Comparison of ENCODE assay signal across 28 cellular contexts in the genomic region with DNA sequence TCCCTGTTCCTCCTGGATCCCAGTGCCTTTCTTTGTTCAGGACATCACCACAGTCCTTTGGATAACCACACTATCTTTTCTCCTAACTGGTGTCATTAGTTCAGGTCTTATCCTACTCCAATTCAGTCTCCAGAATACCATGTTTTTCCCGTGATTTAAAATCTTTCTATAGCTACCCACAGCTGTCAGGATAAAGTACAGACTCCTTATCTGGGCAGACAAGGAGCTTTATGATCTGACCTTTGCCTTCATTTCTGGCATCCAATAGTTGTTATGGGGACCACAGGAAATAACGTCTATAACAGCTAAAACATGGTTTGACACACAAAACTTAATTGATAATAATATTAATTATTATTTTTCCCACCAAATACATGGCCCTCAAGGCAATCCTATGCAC.
"Had no signal": no experiment of that assay in that cellular context is flagged by ENCODE, and none has a peak within 500 bp of the region (broad histone marks: within the 10 kb centered on the region; RNA-seq: fewer than 3 reads in every experiment).

No MANE protein-coding gene starts in this region.

- H3K27me3 ChIP-seq: ascending aorta, breast epithelium had no signal

- H3K36me3 ChIP-seq: ascending aorta, breast epithelium had no signal

- H3K9me3 ChIP-seq: ascending aorta, breast epithelium had no signal

- H3K4me3 ChIP-seq: ascending aorta, breast epithelium, coronary artery had no signal

- H3K4me1 ChIP-seq: breast epithelium had no signal

- ATAC-seq: activated naive CD4-positive, alpha-beta T cell treated with anti-CD3 and anti-CD28 coated beads, Interleukin-2, amount 50 U/mL, for 72 hours; activated T-cell treated with anti-CD3 and anti-CD28 coated beads, Interleukin-2, amount 50 U/mL, for 72 hours; effector memory CD8-positive, alpha-beta T cell; T-cell; WTC11 had no signal

- FAIRE-seq: frontal cortex had no signal

- H3K27ac ChIP-seq: ascending aorta, breast epithelium, coronary artery, epithelial cell of prostate, VCaP had no signal

- DNase-seq: activated CD4-positive, alpha-beta memory T cell treated with anti-CD3 and anti-CD28 coated beads, Interleukin-2, amount 10 ng/mL, durations not matched to agents 7 days and 5 days; activated CD4-positive, alpha-beta T cell treated with anti-CD3 and anti-CD28 coated beads for 1 hour; activated CD4-positive, alpha-beta T cell treated with anti-CD3 and anti-CD28 coated beads for 4 hours; activated CD4-positive, alpha-beta T cell treated with anti-CD3 and anti-CD28 coated beads, Interleukin-2, amount 10 ng/mL, durations not matched to agents 7 days and 5 days; activated CD4-positive, alpha-beta T cell treated with anti-CD3 and anti-CD28 coated beads, Interleukin-2, amount 50 U/mL, for 4 hours; activated CD8-positive, alpha-beta memory T cell treated with anti-CD3 and anti-CD28 coated beads, Interleukin-2, amount 50 U/mL, for 48 hours; activated gamma-delta T cell; activated naive CD4-positive, alpha-beta T cell; activated naive CD4-positive, alpha-beta T cell treated with anti-CD3 and anti-CD28 coated beads, Interleukin-2, amount 10 ng/mL, durations not matched to agents 7 days and 5 days; activated naive CD8-positive, alpha-beta T cell treated with anti-CD3 and anti-CD28 coated beads, Interleukin-2, amount 10 ng/mL, durations not matched to agents 7 days and 5 days; activated T-cell treated with anti-CD3 and anti-CD28 coated beads for 4 hours; activated T-cell treated with anti-CD3 and anti-CD28 coated beads, Interleukin-2, amount 50 U/mL, for 24 hours; activated T-cell treated with anti-CD3 and anti-CD28 coated beads, Interleukin-2, amount 50 U/mL, for 72 hours; effector CD4-positive, alpha-beta T cell; effector memory CD8-positive, alpha-beta T cell; foreskin fibroblast; head of caudate nucleus; SW 1271; T-cell; T1000 had no signal
